Comparison of ENCODE assay signal across 9 cellular contexts in genomic region chr16:84177740-84178070, GRCh38. TPM values are rescaled to one million over a fixed set of nuclear protein-coding genes. Genes with fewer than 3 reads are reported as not detected.
A peak's percentile ranks its signal among the peaks of the same experiment; 100 is the strongest.
DNase-seq lines count a peak whose midpoint lies in the region; ATAC-seq and TF ChIP-seq lines count a peak whose summit lies in the region.
"Had no signal": no experiment of that assay in that cellular context is flagged by ENCODE, and none has a peak within 500 bp of the region (broad histone marks: within the 10 kb centered on the region; RNA-seq: fewer than 3 reads in every experiment).

No MANE protein-coding gene starts in this region.

- H3K4me1 ChIP-seq in gastrocnemius medialis (peaks cover 0 to 5% of the 10 kb centered on the region in 2 donors), mesendoderm (ENCODE audit: control insufficient read depth, low read depth, low read length) (no peaks in the 10 kb centered on the region)

- DNase-seq in CD1c-positive myeloid dendritic cell (ENCODE audit: extremely low spot score) = peak; percentile 6
- no peak for DNase-seq in activated T-helper 1 cell treated with anti-CD3 and anti-CD28 coated beads, Interleukin-12 subunit alpha, Interleukin-12 subunit beta, Interleukin-2, Interleukin-4 antibody, amounts not matched to agents 30 ng/mL and 10 ng/mL and 1 ng/mL, durations not matched to agents 14 hours and 24 hours and 36 hours (ENCODE audit: low spot score)
- DNase-seq in foreskin fibroblast = peak; percentile 49 to 64
- no peak for DNase-seq in gastrocnemius medialis
- DNase-seq in mesendoderm = no peak
- DNase-seq in SKM-1 treated with dmso at 0.1 percent for 144 hours (lab: John Stamatoyannopoulos, UW; ENCODE audit: unreplicated experiment) = no peak
- no peak for DNase-seq in CD4-positive, alpha-beta T cell
- DNase-seq: NCI-H1092 treated with DMSO at 0.1 percent for 48 hours had no signal

- H3K4me3 Mint-ChIP-seq in activated T-helper 1 cell treated with anti-CD3 and anti-CD28 coated beads, Interleukin-12 subunit alpha, Interleukin-12 subunit beta, Interleukin-2, Interleukin-4 antibody, amounts not matched to agents 30 ng/mL and 10 ng/mL and 1 ng/mL, durations not matched to agents 14 hours and 24 hours and 36 hours = no peak overlapping the region
- no peak overlapping the region for H3K4me3 Mint-ChIP-seq in CD4-positive, alpha-beta T cell

- H3K9ac ChIP-seq in mesendoderm (ENCODE audit: low read length) = no peak overlapping the region

- H3K27me3 ChIP-seq in gastrocnemius medialis = no peaks in the 10 kb centered on the region
- H3K27me3 ChIP-seq in mesendoderm (ENCODE audit: insufficient read depth, low read length, poor library complexity) = no peaks in the 10 kb centered on the region
- H3K27me3 ChIP-seq in CD4-positive, alpha-beta T cell (ENCODE audit: control insufficient read depth, insufficient read depth, low read length) = no peaks in the 10 kb centered on the region

- H3K36me3 Mint-ChIP-seq in activated T-helper 1 cell treated with anti-CD3 and anti-CD28 coated beads, Interleukin-12 subunit alpha, Interleukin-12 subunit beta, Interleukin-2, Interleukin-4 antibody, amounts not matched to agents 30 ng/mL and 10 ng/mL and 1 ng/mL, durations not matched to agents 14 hours and 24 hours and 36 hours (ENCODE audit: low read depth) = peaks cover 10% of the 10 kb centered on the region
- H3K36me3 Mint-ChIP-seq in CD4-positive, alpha-beta T cell (ENCODE audit: low read depth) = peaks cover 25% of the 10 kb centered on the region

- peak overlapping the region; percentile 61 for H3K27ac Mint-ChIP-seq in activated T-helper 1 cell treated with anti-CD3 and anti-CD28 coated beads, Interleukin-12 subunit alpha, Interleukin-12 subunit beta, Interleukin-2, Interleukin-4 antibody, amounts not matched to agents 30 ng/mL and 10 ng/mL and 1 ng/mL, durations not matched to agents 14 hours and 24 hours and 36 hours
- no peak overlapping the region for H3K27ac Mint-ChIP-seq in CD4-positive, alpha-beta T cell

- H4K8ac ChIP-seq in mesendoderm (ENCODE audit: low read depth, low read length) = no peak overlapping the region

- TF ChIP-seq POLR2A in gastrocnemius medialis (IDR thresholded peaks at IDR 0.05) = no peak

- no peak overlapping the region for H3K4ac ChIP-seq in mesendoderm (ENCODE audit: low read depth, low read length)

- no peaks in the 10 kb centered on the region for H3K27me3 Mint-ChIP-seq in activated T-helper 1 cell treated with anti-CD3 and anti-CD28 coated beads, Interleukin-12 subunit alpha, Interleukin-12 subunit beta, Interleukin-2, Interleukin-4 antibody, amounts not matched to agents 30 ng/mL and 10 ng/mL and 1 ng/mL, durations not matched to agents 14 hours and 24 hours and 36 hours (ENCODE audit: insufficient read depth)
- no peaks in the 10 kb centered on the region for H3K27me3 Mint-ChIP-seq in CD4-positive, alpha-beta T cell

- ATAC-seq in gastrocnemius medialis (no peak), GM19324 (IDR thresholded peaks at IDR 0.05; ENCODE audit: low FRiP score, unreplicated experiment) (no peak)
- ATAC-seq in CD4-positive, alpha-beta T cell (ENCODE audit: poor library complexity) = no peak

- H2BK120ac ChIP-seq in mesendoderm (ENCODE audit: low read depth, low read length) = no peak overlapping the region

- H4K5ac ChIP-seq in mesendoderm (ENCODE audit: low read length) = no peak overlapping the region

- in situ Hi-C loops in gastrocnemius medialis (cut with MboI; ENCODE audit: low sequenced_read_pairs in 4 of 4) = loop anchor here in 3 of 4 donors (10.0 to 25.0 kb wide), 4 partner anchors 90 to 365 kb away; partner anchors contain the start of genes HSBP1 (in 1 of the 3), NECAB2 (in 1 of the 3) and OSGIN1 (in 1 of the 3)

- no peak overlapping the region for H2BK15ac ChIP-seq in mesendoderm (replicated peaks; ENCODE audit: low read depth)

- H3K4me1 Mint-ChIP-seq in activated T-helper 1 cell treated with anti-CD3 and anti-CD28 coated beads, Interleukin-12 subunit alpha, Interleukin-12 subunit beta, Interleukin-2, Interleukin-4 antibody, amounts not matched to agents 30 ng/mL and 10 ng/mL and 1 ng/mL, durations not matched to agents 14 hours and 24 hours and 36 hours (ENCODE audit: low read depth) = peaks cover 6% of the 10 kb centered on the region
- H3K4me1 Mint-ChIP-seq in CD4-positive, alpha-beta T cell (ENCODE audit: low read depth) = peaks cover 6% of the 10 kb centered on the region

- H3K9me3 Mint-ChIP-seq in activated T-helper 1 cell treated with anti-CD3 and anti-CD28 coated beads, Interleukin-12 subunit alpha, Interleukin-12 subunit beta, Interleukin-2, Interleukin-4 antibody, amounts not matched to agents 30 ng/mL and 10 ng/mL and 1 ng/mL, durations not matched to agents 14 hours and 24 hours and 36 hours = no peaks in the 10 kb centered on the region
- no peaks in the 10 kb centered on the region for H3K9me3 Mint-ChIP-seq in CD4-positive, alpha-beta T cell

- H3K4me3 ChIP-seq in foreskin fibroblast (ENCODE audit: low read depth in 1 of 2, low read length in 2 of 2) (no peak overlapping the region), gastrocnemius medialis (no peak overlapping the region), mesendoderm (ENCODE audit: low read length) (no peak overlapping the region)

- H3K79me2 ChIP-seq in mesendoderm (ENCODE audit: control insufficient read depth, insufficient read depth, low read length) = no peaks in the 10 kb centered on the region

- CTCF ChIA-PET in CD4-positive, alpha-beta T cell (lab: Charles Lee) = interaction anchor here (1.6 kb wide), 1 partner anchor 9 kb away, joined by 7 read pairs; the partner anchor contains the start of gene TAF1C

- H3K23ac ChIP-seq in mesendoderm (ENCODE audit: low read length) = no peak overlapping the region

- intact Hi-C loops in activated T-helper 1 cell treated with anti-CD3 and anti-CD28 coated beads, Interleukin-12 subunit alpha, Interleukin-12 subunit beta, Interleukin-2, Interleukin-4 antibody, amounts not matched to agents 30 ng/mL and 10 ng/mL and 1 ng/mL, durations not matched to agents 14 hours and 24 hours and 36 hours (cut with micrococcal nuclease) = no loop called here
- intact Hi-C loops in gastrocnemius medialis (cut with DNase I; ENCODE audit: low total_unique reads) = no loop called here
- intact Hi-C loops in CD4-positive, alpha-beta T cell (cut with DNase I, micrococcal nuclease) = loop anchor here in 1 of 2 experiments (10.0 kb wide), 1 partner anchor 253 kb away; no protein-coding TSS in a partner anchor

- no peak overlapping the region for H3K4me2 ChIP-seq in mesendoderm (ENCODE audit: low read length)

- no peak overlapping the region for H3K56ac ChIP-seq in mesendoderm (ENCODE audit: low read length)

- H2AK5ac ChIP-seq in mesendoderm (ENCODE audit: low read length) = no peak overlapping the region

- peaks cover 2% of the 10 kb centered on the region for H3K79me1 ChIP-seq in mesendoderm (ENCODE audit: low read length)

- H2BK5ac ChIP-seq in mesendoderm (ENCODE audit: low read length) = no peak overlapping the region

- no peak overlapping the region for H3K18ac ChIP-seq in mesendoderm (ENCODE audit: low read length)

- no peak for TF ChIP-seq CTCF in foreskin fibroblast (IDR thresholded peaks at IDR 0.05; ENCODE audit: low read depth, low read length)
- no peak for TF ChIP-seq CTCF in gastrocnemius medialis (IDR thresholded peaks at IDR 0.05 in 4 of 5, conservative IDR thresholded peaks at IDR 0.05 in 1 of 5)
- TF ChIP-seq CTCF in CD4-positive, alpha-beta T cell (IDR thresholded peaks at IDR 0.05) = no peak

- H3K36me3 ChIP-seq in gastrocnemius medialis = peaks cover 0 to 41% of the 10 kb centered on the region in 2 donors
- H3K36me3 ChIP-seq in mesendoderm (ENCODE audit: control insufficient read depth, insufficient read depth, low read length) = peaks cover 2% of the 10 kb centered on the region

- H3K27ac ChIP-seq in gastrocnemius medialis (peak overlapping the region; percentile 61 to 81 (median 70)), mesendoderm (ENCODE audit: low read depth, low read length) (no peak overlapping the region)
- no peak overlapping the region for H3K27ac ChIP-seq in CD4-positive, alpha-beta T cell (ENCODE audit: low read depth, low read length)

- POLR2A ChIA-PET in CD4-positive, alpha-beta T cell (lab: Charles Lee) = no interaction called here

- no peaks in the 10 kb centered on the region for H3K9me3 ChIP-seq in gastrocnemius medialis
- no peaks in the 10 kb centered on the region for H3K9me3 ChIP-seq in CD4-positive, alpha-beta T cell (ENCODE audit: control insufficient read depth, low read length)

- no CpG with 5 or more reads among the region's 9 CpGs for WGBS in mesendoderm (ENCODE audit: extremely low coverage, insufficient coverage, low lambda C conversion rate)

RNA-seq across cellular contexts. Expression of gene TAF1C, which starts 9.2 kb away (rescaled TPM):
- 67.9 and 74.4 TPM in 2 replicates for total RNA-seq in activated T-helper 1 cell treated with anti-CD3 and anti-CD28 coated beads, Interleukin-12 subunit alpha, Interleukin-12 subunit beta, Interleukin-2, Interleukin-4 antibody, amounts not matched to agents 30 ng/mL and 10 ng/mL and 1 ng/mL, durations not matched to agents 14 hours and 24 hours and 36 hours
- 10 to 100 TPM in 3 of 4 donors, 1 to 10 TPM in 1; 6.8 to 35.5 (median 12.3) TPM for total RNA-seq in gastrocnemius medialis
- 40.2 TPM for polyA plus RNA-seq in mesendoderm (2013, experiment 1 of 2)
- polyA plus RNA-seq in mesendoderm (2013, experiment 2 of 2) = 40.2 TPM
- 10 to 100 TPM; 75.6 to 82.1 TPM for total RNA-seq in CD4-positive, alpha-beta T cell

RNA-seq across cellular contexts. Expression of gene ADAD2, which starts 13.3 kb away (rescaled TPM):
- not detected in 2 replicates for total RNA-seq in activated T-helper 1 cell treated with anti-CD3 and anti-CD28 coated beads, Interleukin-12 subunit alpha, Interleukin-12 subunit beta, Interleukin-2, Interleukin-4 antibody, amounts not matched to agents 30 ng/mL and 10 ng/mL and 1 ng/mL, durations not matched to agents 14 hours and 24 hours and 36 hours
- not detected for total RNA-seq in gastrocnemius medialis
- polyA plus RNA-seq in mesendoderm (2013, experiment 1 of 2) = 0.48 TPM
- 0.48 TPM for polyA plus RNA-seq in mesendoderm (2013, experiment 2 of 2)
- under 1 TPM in 1 of 2 experiments, not detected in 1; 0.59 TPM for total RNA-seq in CD4-positive, alpha-beta T cell

RNA-seq across cellular contexts. Expression of gene DNAAF1, which starts 32.6 kb away (rescaled TPM):
- total RNA-seq in activated T-helper 1 cell treated with anti-CD3 and anti-CD28 coated beads, Interleukin-12 subunit alpha, Interleukin-12 subunit beta, Interleukin-2, Interleukin-4 antibody, amounts not matched to agents 30 ng/mL and 10 ng/mL and 1 ng/mL, durations not matched to agents 14 hours and 24 hours and 36 hours = not detected in 2 replicates
- not detected for total RNA-seq in gastrocnemius medialis
- 0.03 TPM for polyA plus RNA-seq in mesendoderm (2013, experiment 1 of 2)
- polyA plus RNA-seq in mesendoderm (2013, experiment 2 of 2) = 0.06 TPM
- not detected for total RNA-seq in CD4-positive, alpha-beta T cell

RNA-seq across cellular contexts. Expression of gene HSDL1, which starts 32.7 kb away (rescaled TPM):
- 19.2 and 23.1 TPM in 2 replicates for total RNA-seq in activated T-helper 1 cell treated with anti-CD3 and anti-CD28 coated beads, Interleukin-12 subunit alpha, Interleukin-12 subunit beta, Interleukin-2, Interleukin-4 antibody, amounts not matched to agents 30 ng/mL and 10 ng/mL and 1 ng/mL, durations not matched to agents 14 hours and 24 hours and 36 hours
- 10 to 100 TPM; 20.2 to 26.8 (median 22.6) TPM for total RNA-seq in gastrocnemius medialis
- polyA plus RNA-seq in mesendoderm (2013, experiment 1 of 2) = 16.0 TPM
- polyA plus RNA-seq in mesendoderm (2013, experiment 2 of 2) = 15.8 TPM
- total RNA-seq in CD4-positive, alpha-beta T cell = 10 to 100 TPM in 1 of 2 experiments, 1 to 10 TPM in 1; 9.4 to 12.1 TPM

Comparison
In these comparisons a context has a peak if more than half of its experiments do, and no peak if none do; other contexts are left out.
1. DNase-seq: peak in CD1c-positive myeloid dendritic cell (single experiment) and foreskin fibroblast (2 of 2); none in activated T-helper 1 cell treated with anti-CD3 and anti-CD28 coated beads, Interleukin-12 subunit alpha, Interleukin-12 subunit beta, Interleukin-2, Interleukin-4 antibody, amounts not matched to agents 30 ng/mL and 10 ng/mL and 1 ng/mL, durations not matched to agents 14 hours and 24 hours and 36 hours (single experiment), gastrocnemius medialis (0 of 2), mesendoderm (single experiment), SKM-1 treated with dmso at 0.1 percent for 144 hours (single experiment) and CD4-positive, alpha-beta T cell (0 of 10).
2. H3K27ac ChIP-seq: peak in gastrocnemius medialis (4 of 4); none in mesendoderm (single experiment) and CD4-positive, alpha-beta T cell (single experiment).